ENCODE assay signal across 1 cellular context in genomic region chr5:140401362-140402257, GRCh38.
TF ChIP-seq lines count a peak whose summit lies in the region.

TSS of gene ANKHD1 (plus strand) at chr5:140401833. CDS start at chr5:140401968, 135 bp downstream.

TF ChIP-seq in HepG2, 621 proteins besides CTCF, POLR2A, EP300 and RAD21 (continued from another document and continues in another):
- TF ChIP-seq SAP130 (CRISPR knock-in tag; IDR thresholded peaks at IDR 0.05; ENCODE audit: low read depth) = peak; percentile 80
- no peak for TF ChIP-seq ZNF841 (CRISPR knock-in tag; IDR thresholded peaks at IDR 0.05; ENCODE audit: borderline replicate concordance)
- TF ChIP-seq NAIF1 (CRISPR knock-in tag; IDR thresholded peaks at IDR 0.05; ENCODE audit: borderline replicate concordance) = no peak
- peak; percentile 60 for TF ChIP-seq ZBTB40 (IDR thresholded peaks at IDR 0.05)
- TF ChIP-seq ZBTB40 (CRISPR knock-in tag; IDR thresholded peaks at IDR 0.05) = no peak; the same call in 1 of the 2 replicates
- no peak for TF ChIP-seq DMTF1 (CRISPR knock-in tag; IDR thresholded peaks at IDR 0.05)
- TF ChIP-seq HNF1B (CRISPR knock-in tag; IDR thresholded peaks at IDR 0.05) = no peak
- peak; percentile 30; the same call in 1 of the 2 replicates for TF ChIP-seq SMAD3 (CRISPR knock-in tag; IDR thresholded peaks at IDR 0.05)
- TF ChIP-seq ZSCAN20 (CRISPR knock-in tag; IDR thresholded peaks at IDR 0.05; ENCODE audit: borderline replicate concordance) = peak; percentile 88; the same call in 1 of the 2 replicates
- peak; percentile 80 for TF ChIP-seq GATAD1 (CRISPR knock-in tag; IDR thresholded peaks at IDR 0.05)
- TF ChIP-seq ZFP91 (CRISPR knock-in tag; IDR thresholded peaks at IDR 0.05; ENCODE audit: borderline replicate concordance) = peak; percentile 77
- 0 out of 2 replicates have a peak, but pooled peaks have one; percentile 72 for TF ChIP-seq ZBTB8A (CRISPR knock-in tag; IDR thresholded peaks at IDR 0.05; ENCODE audit: borderline replicate concordance, low read depth)
- TF ChIP-seq HOXA5 (CRISPR knock-in tag; IDR thresholded peaks at IDR 0.05) = peak; percentile 35; the same call in 1 of the 2 replicates
- TF ChIP-seq NKX3-1 (CRISPR knock-in tag; IDR thresholded peaks at IDR 0.05) = no peak; the same call in 1 of the 2 replicates
- TF ChIP-seq ZNF235 (CRISPR knock-in tag; IDR thresholded peaks at IDR 0.05; ENCODE audit: borderline replicate concordance) = no peak
- TF ChIP-seq ZFP36L1 (CRISPR knock-in tag; IDR thresholded peaks at IDR 0.05) = no peak
- no peak for TF ChIP-seq RFX3 (CRISPR knock-in tag; IDR thresholded peaks at IDR 0.05)
- TF ChIP-seq SNAPC2 (CRISPR knock-in tag; IDR thresholded peaks at IDR 0.05) = no peak
- no peak for TF ChIP-seq TIGD3 (CRISPR knock-in tag; IDR thresholded peaks at IDR 0.05; ENCODE audit: borderline replicate concordance)
- TF ChIP-seq ZNF691 (CRISPR knock-in tag; IDR thresholded peaks at IDR 0.05; ENCODE audit: borderline replicate concordance, low read depth) = 0 out of 2 replicates have a peak, but pooled peaks have one; percentile 4
- no peak; the same call in 1 of the 2 replicates for TF ChIP-seq MIER2 (CRISPR knock-in tag; IDR thresholded peaks at IDR 0.05)
- TF ChIP-seq ZNF883 (CRISPR knock-in tag; IDR thresholded peaks at IDR 0.05; ENCODE audit: not compliant biosample characterization) = no peak
- no peak for TF ChIP-seq ZNF432 (CRISPR knock-in tag; IDR thresholded peaks at IDR 0.05; ENCODE audit: borderline replicate concordance)
- TF ChIP-seq ZFP36L2 (CRISPR knock-in tag; IDR thresholded peaks at IDR 0.05) = no peak
- TF ChIP-seq IRF2 (CRISPR knock-in tag; IDR thresholded peaks at IDR 0.05) = peak; percentile 29; the same call in 1 of the 2 replicates
- TF ChIP-seq ZBTB49 (CRISPR knock-in tag; IDR thresholded peaks at IDR 0.05; ENCODE audit: borderline replicate concordance) = no peak
- 0 out of 2 replicates have a peak, but pooled peaks have one; percentile 8 for TF ChIP-seq MLLT10 (CRISPR knock-in tag; IDR thresholded peaks at IDR 0.05)
- TF ChIP-seq ZNF17 (CRISPR knock-in tag; IDR thresholded peaks at IDR 0.05) = no peak
- TF ChIP-seq ZBTB25 (CRISPR knock-in tag; IDR thresholded peaks at IDR 0.05) = no peak
- TF ChIP-seq YEATS4 (CRISPR knock-in tag; IDR thresholded peaks at IDR 0.05; ENCODE audit: borderline replicate concordance) = 0 out of 2 replicates have a peak, but pooled peaks have one; percentile 38
- TF ChIP-seq KDM1A (CRISPR knock-in tag; IDR thresholded peaks at IDR 0.05) = no peak
- TF ChIP-seq ZNF331 (CRISPR knock-in tag; IDR thresholded peaks at IDR 0.05) = no peak
- TF ChIP-seq HDAC1 (CRISPR knock-in tag; IDR thresholded peaks at IDR 0.05) = peak; percentile 52
- TF ChIP-seq ZNF12 (CRISPR knock-in tag; IDR thresholded peaks at IDR 0.05) = peak; percentile 21; the same call in 1 of the 2 replicates
- TF ChIP-seq SRSF1 (optimal IDR thresholded peaks at IDR 0.05; ENCODE audit: low read depth, low read length) = peak; percentile 21
- TF ChIP-seq HOMEZ (CRISPR knock-in tag; IDR thresholded peaks at IDR 0.05; ENCODE audit: low read depth) = no peak
- no peak for TF ChIP-seq SP1 (IDR thresholded peaks at IDR 0.05)
- TF ChIP-seq SP1 (CRISPR knock-in tag; IDR thresholded peaks at IDR 0.05) = peak; percentile 42; the same call in 1 of the 2 replicates
